In the genomic region with DNA sequence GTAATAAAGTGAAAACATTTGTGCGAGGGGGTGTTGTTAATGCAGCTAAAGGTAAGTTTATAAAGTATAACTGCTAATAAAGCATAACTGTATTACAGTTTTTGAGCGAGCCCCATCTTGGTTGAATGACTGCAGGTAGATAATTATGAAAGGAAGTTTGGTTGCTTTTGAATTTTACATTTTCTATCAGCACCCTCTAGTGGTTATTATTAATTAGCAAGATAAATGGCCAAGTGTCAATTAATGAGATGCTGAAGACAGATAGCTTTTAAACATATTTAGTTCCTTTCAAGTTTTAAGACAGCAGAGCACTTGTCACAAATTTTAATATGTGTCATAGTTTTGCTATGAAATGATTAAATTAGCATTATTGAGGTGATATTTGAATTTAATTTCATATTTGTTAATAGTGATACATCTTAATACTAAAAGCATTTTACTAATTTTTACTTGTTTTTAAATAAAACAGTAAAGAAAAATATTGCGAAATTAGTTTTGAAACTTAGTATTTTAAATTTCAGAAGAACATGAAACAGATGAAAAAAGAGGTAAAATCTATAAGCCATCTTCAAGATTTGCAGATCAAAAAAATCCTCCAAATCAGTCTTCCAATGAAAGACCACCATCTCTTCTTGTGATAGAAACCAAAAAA, we compare ENCODE assay signal across 8 cellular contexts. TPM values are rescaled to one million over a fixed set of nuclear protein-coding genes. Genes with fewer than 3 reads are reported as not detected.
A peak's percentile ranks its signal among the peaks of the same experiment; 100 is the strongest.
DNase-seq lines count a peak whose midpoint lies in the region; ATAC-seq and TF ChIP-seq lines count a peak whose summit lies in the region.

No MANE protein-coding gene starts in this region.

- peaks cover 20% of the 10 kb centered on the region for H3K4me1 Mint-ChIP-seq in CD4-positive, alpha-beta T cell (ENCODE audit: low read depth)

- H3K9me3 ChIP-seq in CD4-positive, alpha-beta T cell (ENCODE audit: control insufficient read depth, low read length) = no peaks in the 10 kb centered on the region
- no peaks in the 10 kb centered on the region for H3K9me3 ChIP-seq in lung (ENCODE audit: control insufficient read depth in 2 of 2, insufficient read depth in 1 of 2, low read length in 1 of 2)

- H3K36me3 Mint-ChIP-seq in CD4-positive, alpha-beta T cell (ENCODE audit: low read depth) = peaks cover 88% of the 10 kb centered on the region

- POLR2A ChIA-PET in CD4-positive, alpha-beta T cell (lab: Charles Lee) = interaction anchor here (1.4 kb wide), 2 partner anchors 13 to 15 kb away, joined by 5 to 7 read pairs; partner anchors contain the start of gene U2SURP

- DNase-seq in CD4-positive, alpha-beta T cell = no peak
- no peak for DNase-seq in HL-60 (ENCODE audit: low read depth in 1 of 2, low spot score in 1 of 2)
- peak; percentile 13 for DNase-seq in amniotic epithelial cell (ENCODE audit: low read depth)
- DNase-seq in lung (ENCODE audit: low spot score) = no peak
- DNase-seq in GM13976 (ENCODE audit: low spot score) = no peak
- DNase-seq in NCI-H2081 treated with DMSO at 0.1 percent for 48 hours (lab: John Stamatoyannopoulos, UW) = no peak
- DNase-seq in activated naive CD4-positive, alpha-beta T cell treated with Interleukin-2 at 50 U/mL for 16 hours = no peak
- DNase-seq in NCI-H446 treated with DMSO at 0.1 percent for 48 hours (lab: John Stamatoyannopoulos, UW) = no peak

- H3K9me3 Mint-ChIP-seq in CD4-positive, alpha-beta T cell = no peaks in the 10 kb centered on the region

- H3K27ac Mint-ChIP-seq in CD4-positive, alpha-beta T cell = no peak overlapping the region

- H3K27me3 Mint-ChIP-seq in CD4-positive, alpha-beta T cell = no peaks in the 10 kb centered on the region

- peak; percentile 11 for ATAC-seq in CD4-positive, alpha-beta T cell (ENCODE audit: poor library complexity)
- no peak for ATAC-seq in lung (ENCODE audit: insufficient read depth, low FRiP score)

- intact Hi-C loops in CD4-positive, alpha-beta T cell (cut with DNase I, micrococcal nuclease) = no loop called here

- 90 to 91% methylated on average over 3 of the region's 3 CpGs for WGBS in lung, 2 donors

- H3K4me3 Mint-ChIP-seq in CD4-positive, alpha-beta T cell = no peak overlapping the region

- no peaks in the 10 kb centered on the region for H3K4me1 ChIP-seq in lung (ENCODE audit: control insufficient read depth in 2 of 2, insufficient read depth in 2 of 2, low read length in 2 of 2)

- H3K4me3 ChIP-seq in HL-60 (replicated peaks; ENCODE audit: insufficient read depth, low read length) = no peak overlapping the region
- H3K4me3 ChIP-seq in lung = no peak overlapping the region

- TF ChIP-seq CTCF in CD4-positive, alpha-beta T cell (IDR thresholded peaks at IDR 0.05) = peak; percentile 63
- TF ChIP-seq CTCF in HL-60 (IDR thresholded peaks at IDR 0.05; ENCODE audit: insufficient read depth, low read length) (peak; percentile 17), lung (IDR thresholded peaks at IDR 0.05; ENCODE audit: control extremely low read depth, extremely low read depth) (peak; percentile 13), GM13976 (IDR thresholded peaks at IDR 0.05; ENCODE audit: borderline replicate concordance, control extremely low read depth, extremely low read depth, insufficient read depth, missing control alignments) (no peak)

- no peaks in the 10 kb centered on the region for H3K27me3 ChIP-seq in CD4-positive, alpha-beta T cell (ENCODE audit: control insufficient read depth, insufficient read depth, low read length)
- H3K27me3 ChIP-seq in HL-60 (ENCODE audit: insufficient read depth, poor library complexity, severe bottlenecking) (no peaks in the 10 kb centered on the region), lung (ENCODE audit: control insufficient read depth, insufficient read depth) (no peaks in the 10 kb centered on the region)

- in situ Hi-C loops in GM13976 (cut with MboI; ENCODE audit: low sequenced_read_pairs, unreplicated experiment) = no loop called here

- peaks cover 10 to 15% of the 10 kb centered on the region in 2 donors for H3K36me3 ChIP-seq in lung (ENCODE audit: control insufficient read depth in 2 of 2, insufficient read depth in 2 of 2, low read length in 2 of 2)

- no peak overlapping the region for H3K27ac ChIP-seq in CD4-positive, alpha-beta T cell (ENCODE audit: low read depth, low read length)
- H3K27ac ChIP-seq in HL-60 (replicated peaks) (no peak overlapping the region), lung (ENCODE audit: low read depth in 1 of 2, low read length in 1 of 2) (no peak overlapping the region)

- CTCF ChIA-PET in CD4-positive, alpha-beta T cell (lab: Charles Lee) = interaction anchor here (0.7 to 1.8 kb wide), 3 partner anchors 9 to 15 kb away, joined by 3 to 9 read pairs (median 4); partner anchors contain the start of gene U2SURP

RNA-seq across cellular contexts. Expression of gene U2SURP, which starts 15.1 kb away (rescaled TPM):
- 100 to 1,000 TPM; 164 to 179 TPM for total RNA-seq in CD4-positive, alpha-beta T cell
- total RNA-seq in lung = 100 to 1,000 TPM in 1 of 2 donors, 10 to 100 TPM in 1; 59.2 to 167 TPM
- polyA plus RNA-seq in lung = 10 to 100 TPM; 25.7 to 33.2 TPM

RNA-seq across cellular contexts. Expression of gene PAQR9, which starts 53.0 kb away (rescaled TPM):
- not detected for total RNA-seq in CD4-positive, alpha-beta T cell
- not detected for total RNA-seq in lung
- polyA plus RNA-seq in lung = not detected
